In the genomic region with DNA sequence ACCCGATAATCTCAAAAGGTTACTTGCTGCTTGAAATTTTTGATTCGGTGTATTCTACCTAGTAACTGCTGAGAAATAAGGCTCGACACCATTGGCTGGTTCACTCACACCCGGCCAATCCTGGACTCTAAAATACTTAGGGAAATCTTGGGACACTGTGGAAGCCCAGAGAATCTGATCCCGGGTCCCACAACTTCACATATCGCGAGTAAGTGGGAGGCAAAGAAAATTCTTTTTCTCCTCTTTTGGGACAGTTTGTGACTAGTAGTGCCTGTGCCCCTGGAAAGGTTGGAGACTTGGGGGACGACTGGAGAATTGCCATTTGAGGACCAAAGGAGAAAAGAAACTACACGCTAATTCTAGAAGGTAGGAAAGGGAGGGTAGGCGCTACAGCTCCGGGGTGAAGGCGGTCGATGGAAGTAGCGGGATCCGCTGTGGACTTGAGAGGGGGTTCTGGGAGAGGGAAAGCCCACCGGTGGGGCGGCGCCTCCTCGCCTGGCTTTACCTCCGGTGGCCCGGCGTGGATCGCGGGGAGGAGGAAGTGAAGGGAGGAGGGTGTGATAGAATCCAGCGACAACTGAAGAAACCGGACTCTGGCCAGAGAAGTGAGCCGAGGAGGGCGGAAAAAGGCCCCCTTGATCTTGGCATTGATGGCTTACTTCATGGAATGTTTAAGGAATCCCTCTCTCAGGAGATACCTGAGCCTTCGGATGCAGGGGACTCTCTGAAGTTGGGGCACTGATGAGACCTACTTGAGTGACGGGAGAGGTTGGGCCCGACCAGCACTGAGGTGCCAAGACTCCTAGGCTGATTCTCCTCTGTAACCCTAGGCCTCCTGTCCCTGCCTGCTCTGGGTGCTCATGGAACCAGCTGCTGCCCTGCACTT, we compare ENCODE assay signal across 8 cellular contexts. TPM values are rescaled to one million over a fixed set of nuclear protein-coding genes. Genes with fewer than 3 reads are reported as not detected.
DNase-seq lines count a peak whose midpoint lies in the region; ATAC-seq and TF ChIP-seq lines count a peak whose summit lies in the region.

No MANE protein-coding gene starts in this region.

- H3K4me1 ChIP-seq in iPS-20b (ENCODE audit: insufficient read depth, low read length) (no peaks in the 10 kb centered on the region), gastrocnemius medialis (peaks cover 8 to 22% of the 10 kb centered on the region in 2 donors)

- intact Hi-C loops in gastrocnemius medialis (cut with DNase I; ENCODE audit: low total_unique reads): loop anchor here (1.0 kb wide), 1 partner anchor 19 kb away; a partner anchor contains a TSS

- TF ChIP-seq POLR2A in gastrocnemius medialis (IDR thresholded peaks at IDR 0.05): peak in 1 of 2 donors; percentile 60

- H3K36me3 ChIP-seq in iPS-20b (ENCODE audit: insufficient read depth, low read depth, low read length): no peaks in the 10 kb centered on the region
- H3K36me3 ChIP-seq in gastrocnemius medialis: no peaks in the 10 kb centered on the region

- peak overlapping the region; percentile 86 for H3K9ac ChIP-seq in iPS-20b (ENCODE audit: low read depth, low read length)

- no peak for TF ChIP-seq CTCF in AG09319 (IDR thresholded peaks at IDR 0.05; ENCODE audit: low read depth, low read length)
- TF ChIP-seq CTCF in cardiac fibroblast (IDR thresholded peaks at IDR 0.05; ENCODE audit: low read depth, low read length): no peak
- no peak for TF ChIP-seq CTCF in gastrocnemius medialis (IDR thresholded peaks at IDR 0.05 in 4 of 5, conservative IDR thresholded peaks at IDR 0.05 in 1 of 5)

- H3K4me3 ChIP-seq in cardiac fibroblast (replicated peaks in 1 of 2; ENCODE audit: low read depth in 2 of 2, low read length in 2 of 2) (peak overlapping the region; percentile 71 to 73), iPS-20b (ENCODE audit: low read length) (peak overlapping the region; percentile 86), gastrocnemius medialis (peak overlapping the region; percentile 84 to 95 (median 91))

- peak; percentile 71 for DNase-seq in AG09319 (ENCODE audit: extremely low read depth, low read depth)
- peak; percentile 33 for DNase-seq in NCI-H2171 (lab: John Stamatoyannopoulos, UW)
- peak; percentile 59 for DNase-seq in UCSD-AML1 (lab: John Stamatoyannopoulos, UW; ENCODE audit: unreplicated experiment)
- DNase-seq in cardiac fibroblast (ENCODE audit: low read depth in 2 of 2): peak; percentile 92 to 94
- DNase-seq in gastrocnemius medialis: peak; percentile 58 to 69

- H3K27ac ChIP-seq in iPS-20b (ENCODE audit: low read length) (no peak overlapping the region), gastrocnemius medialis (peak overlapping the region; percentile 86 to 90 (median 87))

- ATAC-seq in GM18873 (IDR thresholded peaks at IDR 0.05; ENCODE audit: low FRiP score, unreplicated experiment): peak; percentile 81
- peak; percentile 88 for ATAC-seq in HG03095 (IDR thresholded peaks at IDR 0.05; ENCODE audit: unreplicated experiment)
- ATAC-seq in gastrocnemius medialis: peak; percentile 100

- H3K9me3 ChIP-seq in iPS-20b (ENCODE audit: insufficient read depth, low read depth, low read length) (no peaks in the 10 kb centered on the region), gastrocnemius medialis (no peaks in the 10 kb centered on the region)

- no peaks in the 10 kb centered on the region for H3K27me3 ChIP-seq in iPS-20b (ENCODE audit: insufficient read depth, low read length)
- H3K27me3 ChIP-seq in gastrocnemius medialis: no peaks in the 10 kb centered on the region

- in situ Hi-C loops in gastrocnemius medialis (cut with MboI; ENCODE audit: low sequenced_read_pairs in 4 of 4): no loop called here

RNA-seq across cellular contexts. Expression of a gene that starts 18.8 kb away (rescaled TPM):
- 1 to 10 TPM; 1.8 to 2.9 (median 2.6) TPM for total RNA-seq in gastrocnemius medialis

RNA-seq across cellular contexts. Expression of a gene that starts 19.4 kb away (rescaled TPM):
- total RNA-seq in gastrocnemius medialis: 1 to 10 TPM; 2.5 to 3.5 (median 3.1) TPM

RNA-seq across cellular contexts. Expression of a gene that starts 36.3 kb away (rescaled TPM):
- total RNA-seq in gastrocnemius medialis: 1 to 10 TPM; 6.2 to 9.7 (median 8.1) TPM

RNA-seq across cellular contexts. Expression of a gene that starts 38.6 kb away (rescaled TPM):
- total RNA-seq in gastrocnemius medialis: 1 to 10 TPM; 1.1 to 4.8 (median 1.5) TPM

RNA-seq across cellular contexts. Expression of a gene that starts 56.5 kb away (rescaled TPM):
- 1 to 10 TPM; 3.7 to 8.9 (median 4.4) TPM for total RNA-seq in gastrocnemius medialis

Comparison
In these comparisons a context has a peak if more than half of its experiments do, and no peak if none do; other contexts are left out.
1. DNase-seq: peak in every context shown above with its lines; median percentile 93 in cardiac fibroblast; 71 in AG09319; 64 in gastrocnemius medialis; 59 in UCSD-AML1; 33 in NCI-H2171.